ENCODE assay signal across 6 cellular contexts in genomic region chr20:29516847-29517246, GRCh38.
A peak's percentile ranks its signal among the peaks of the same experiment; 100 is the strongest.
DNase-seq lines count a peak whose midpoint lies in the region; ATAC-seq, FAIRE-seq and TF ChIP-seq lines count a peak whose summit lies in the region.
"Not testable (repeated sequence)": the region's sequence is repeated elsewhere in the genome, so short reads cannot be mapped to it uniquely, and the experiment has no call there.

No MANE protein-coding gene starts in this region.

- intact Hi-C loops in Right ventricle myocardium inferior (cut with DNase I); kidney (cut with DNase I); posterior vena cava (cut with DNase I): not testable (repeated sequence)

- not testable (repeated sequence) for H3K4me2 ChIP-seq in DND-41 (ENCODE audit: insufficient read depth, low read length)

- H2AFZ ChIP-seq in DND-41 (ENCODE audit: low read depth, low read length): not testable (repeated sequence)

- DNase-seq in DND-41: peak; percentile 79
- peak; percentile 25 for DNase-seq in OCI-M1 (lab: John Stamatoyannopoulos, UW)
- DNase-seq in Right ventricle myocardium inferior (ENCODE audit: missing footprints): peak; percentile 61
- DNase-seq in kidney: peak; percentile 73
- DNase-seq in posterior vena cava (ENCODE audit: low spot score): peak; percentile 83
- peak; percentile 69 for DNase-seq in type B pancreatic cell (ENCODE audit: extremely low spot score, unreplicated experiment)

- not testable (repeated sequence) for H4K20me1 ChIP-seq in DND-41 (ENCODE audit: insufficient read depth, low read length)

- not testable (repeated sequence) for H3K79me2 ChIP-seq in DND-41 (ENCODE audit: insufficient read depth, low read length)

- not testable (repeated sequence) for H3K36me3 Mint-ChIP-seq in type B pancreatic cell

- H3K9me3 Mint-ChIP-seq in type B pancreatic cell: peaks cover 14% of the 10 kb centered on the region

- peak overlapping the region; percentile 95; the same call in 1 of the 2 replicates for H3K27ac ChIP-seq in DND-41 (ENCODE audit: low read length)
- not testable (repeated sequence) for H3K27ac ChIP-seq in kidney (ENCODE audit: low read depth in 2 of 2, low read length in 2 of 2)

- not testable (repeated sequence) for ATAC-seq in DND-41 (ENCODE audit: insufficient read depth, low read depth); Right ventricle myocardium inferior

- not testable (repeated sequence) for TF ChIP-seq CTCF in DND-41 (IDR thresholded peaks at IDR 0.05; ENCODE audit: borderline replicate concordance, extremely low read depth, low read length, poor library complexity, severe bottlenecking); kidney (IDR thresholded peaks at IDR 0.05; ENCODE audit: borderline replicate concordance, extremely low read depth, insufficient read depth); type B pancreatic cell (conservative IDR thresholded peaks at IDR 0.05)

- peaks cover 72% of the 10 kb centered on the region for H3K4me1 ChIP-seq in DND-41 (ENCODE audit: insufficient read depth, low read length)
- H3K4me1 ChIP-seq in kidney (ENCODE audit: control insufficient read depth in 1 of 2, insufficient read depth in 1 of 2, low read depth in 1 of 2, low read length in 2 of 2): not testable (repeated sequence)

- peaks cover 11% of the 10 kb centered on the region for H3K9me3 ChIP-seq in DND-41 (ENCODE audit: insufficient read depth, low read length, severe bottlenecking)
- H3K9me3 ChIP-seq in kidney (ENCODE audit: control insufficient read depth in 1 of 2, low read length in 2 of 2): not testable (repeated sequence)

- not testable (repeated sequence) for H3K27me3 ChIP-seq in DND-41 (ENCODE audit: insufficient read depth, low read length, poor library complexity)

- H3K4me3 Mint-ChIP-seq in type B pancreatic cell: not testable (repeated sequence)

- not testable (repeated sequence) for H3K4me1 Mint-ChIP-seq in type B pancreatic cell (ENCODE audit: unreplicated experiment)

- FAIRE-seq in kidney (lab: Jason Lieb, UNC): not testable (repeated sequence)

- H3K4me3 ChIP-seq in DND-41 (ENCODE audit: low read depth in 1 of 2, low read length in 2 of 2); kidney (ENCODE audit: low read length in 2 of 2): not testable (repeated sequence)

- not testable (repeated sequence) for H3K36me3 ChIP-seq in DND-41 (ENCODE audit: insufficient read depth, low read length); kidney (ENCODE audit: control insufficient read depth in 1 of 2, insufficient read depth in 2 of 2, low read length in 2 of 2)

- not testable (repeated sequence) for H3K27me3 Mint-ChIP-seq in type B pancreatic cell

- H3K27ac Mint-ChIP-seq in type B pancreatic cell: not testable (repeated sequence)

- peak overlapping the region; percentile 45; the same call in 1 of the 2 replicates for H3K9ac ChIP-seq in DND-41 (ENCODE audit: low read depth, low read length)
- H3K9ac ChIP-seq in kidney (ENCODE audit: low read length in 2 of 2): not testable (repeated sequence)

Comparison
In these comparisons a context has a peak if more than half of its experiments do, and no peak if none do; other contexts are left out.
1. DNase-seq: peak in every context shown above with its lines; median percentile 83 in posterior vena cava; 79 in DND-41; 73 in kidney; 69 in type B pancreatic cell; 61 in Right ventricle myocardium inferior; 25 in OCI-M1.